Comparison of ENCODE assay signal across 1 cellular context in genomic region chr3:65130782-65131181, GRCh38.
TF ChIP-seq lines count a peak whose summit lies in the region.

No MANE protein-coding gene starts in this region.

TF ChIP-seq in K562, 482 proteins besides CTCF, POLR2A, EP300 and RAD21 (continued from another document):
- TF ChIP-seq ZFPM2 (CRISPR knock-in tag; IDR thresholded peaks at IDR 0.05) = no peak
- no peak for TF ChIP-seq ZNF699 (CRISPR knock-in tag; IDR thresholded peaks at IDR 0.05; ENCODE audit: insufficient replicate concordance)
- TF ChIP-seq THRA (IDR thresholded peaks at IDR 0.05) = no peak
- no peak for TF ChIP-seq JUNB (CRISPR knock-in tag; conservative IDR thresholded peaks at IDR 0.05)
